Comparison of ENCODE assay signal across 2 cellular contexts in genomic region chr18:10056506-10056905, GRCh38.
TF ChIP-seq lines count a peak whose summit lies in the region.

No MANE protein-coding gene starts in this region.

TF ChIP-seq in IMR-90, 13 proteins besides CTCF, POLR2A, EP300 and RAD21 (continued from another document):
- no peak for TF ChIP-seq MAZ (IDR thresholded peaks at IDR 0.05; ENCODE audit: borderline replicate concordance, low read depth, low read length)
- no peak for TF ChIP-seq NFE2L2 (IDR thresholded peaks at IDR 0.05; ENCODE audit: low read depth, low read length)
- no peak for TF ChIP-seq BHLHE40 (IDR thresholded peaks at IDR 0.05; ENCODE audit: low read depth, low read length)
- TF ChIP-seq FOS (IDR thresholded peaks at IDR 0.05; ENCODE audit: low read depth, low read length) = no peak
- no peak for TF ChIP-seq RCOR1 (IDR thresholded peaks at IDR 0.05; ENCODE audit: insufficient replicate concordance, low read length)
- TF ChIP-seq USF2 (IDR thresholded peaks at IDR 0.05; ENCODE audit: low read depth, low read length) = no peak
- TF ChIP-seq CEBPB (IDR thresholded peaks at IDR 0.05; ENCODE audit: low read depth, low read length) = no peak
- no peak for TF ChIP-seq SMC3 (IDR thresholded peaks at IDR 0.05; ENCODE audit: low read depth, low read length)
- no peak for TF ChIP-seq MAFK (IDR thresholded peaks at IDR 0.05; ENCODE audit: low read depth, low read length)
- no peak for TF ChIP-seq ELK1 (IDR thresholded peaks at IDR 0.05; ENCODE audit: borderline replicate concordance, low read depth, low read length)

TF ChIP-seq in endothelial cell of umbilical vein, 7 proteins besides CTCF, POLR2A, EP300 and RAD21 (continued from another document):
- TF ChIP-seq EZH2 (IDR thresholded peaks at IDR 0.05; ENCODE audit: borderline replicate concordance, low read depth, low read length, severe bottlenecking) (no peak), JUN (IDR thresholded peaks at IDR 0.05; ENCODE audit: borderline replicate concordance, insufficient read depth, insufficient read length, low read depth) (no peak), MAX (IDR thresholded peaks at IDR 0.05; ENCODE audit: insufficient read depth, insufficient read length) (no peak), MYC (IDR thresholded peaks at IDR 0.05; ENCODE audit: low read depth, low read length) (no peak)
